8 cellular contexts compared by ENCODE assay signal in genomic region chr9:20941177-20941690, GRCh38.
DNase-seq lines count a peak whose midpoint lies in the region; ATAC-seq and TF ChIP-seq lines count a peak whose summit lies in the region.

No MANE protein-coding gene starts in this region.

- TF ChIP-seq EP300 in gastroesophageal sphincter (IDR thresholded peaks at IDR 0.05), result no peak

- H3K4me1 ChIP-seq in gastroesophageal sphincter, result peaks cover 0 to 18% (median 0%) of the 10 kb centered on the region in 3 donors

- H3K4me3 ChIP-seq in H7 (ENCODE audit: insufficient read depth, low read depth, low read length) (no peak overlapping the region), gastroesophageal sphincter (no peak overlapping the region)

- peak; percentile 84 for ATAC-seq in gastroesophageal sphincter

- H3K36me3 ChIP-seq in H7 (replicated peaks; ENCODE audit: control insufficient read depth, insufficient read depth, low read length) (no peaks in the 10 kb centered on the region), gastroesophageal sphincter (no peaks in the 10 kb centered on the region)

- H3K9me3 ChIP-seq in gastroesophageal sphincter, result no peaks in the 10 kb centered on the region

- TF ChIP-seq POLR2A in gastroesophageal sphincter (IDR thresholded peaks at IDR 0.05), result no peak

- H3K27ac ChIP-seq in gastroesophageal sphincter, result no peak overlapping the region

- DNase-seq in GM03348 (ENCODE audit: low spot score) (peak; percentile 69), H7 (peak; percentile 54), LHCN-M2 (ENCODE audit: low read depth) (peak; percentile 61), RKO (ENCODE audit: low spot score) (peak; percentile 86), pons (ENCODE audit: low spot score) (peak; percentile 78), posterior vena cava (ENCODE audit: low spot score) (no peak)
- peak; percentile 11 for DNase-seq in activated T-helper 9 cell treated with anti-CD3 and anti-CD28 coated beads, Interleukin-2, amount 50 U/mL, for 16 hours (ENCODE audit: low read depth)

- TF ChIP-seq CTCF in gastroesophageal sphincter (IDR thresholded peaks at IDR 0.05), result peak; percentile 71 to 82 (median 74)

- no peaks in the 10 kb centered on the region for H3K27me3 ChIP-seq in H7 (ENCODE audit: control insufficient read depth, insufficient read depth, low read length)
- H3K27me3 ChIP-seq in gastroesophageal sphincter, result no peaks in the 10 kb centered on the region

- 6 to 8% methylated on average over 6 to 7 of the region's 7 CpGs for WGBS in gastroesophageal sphincter (ENCODE audit: low coverage in 1 of 2), 2 donors

- intact Hi-C loops in posterior vena cava (cut with DNase I), result loop anchor here in 1 of 2 donors (5.0 to 10.0 kb wide), 2 partner anchors 316 to 584 kb away; partner anchors contain the start of gene MLLT3
